In the genomic region with DNA sequence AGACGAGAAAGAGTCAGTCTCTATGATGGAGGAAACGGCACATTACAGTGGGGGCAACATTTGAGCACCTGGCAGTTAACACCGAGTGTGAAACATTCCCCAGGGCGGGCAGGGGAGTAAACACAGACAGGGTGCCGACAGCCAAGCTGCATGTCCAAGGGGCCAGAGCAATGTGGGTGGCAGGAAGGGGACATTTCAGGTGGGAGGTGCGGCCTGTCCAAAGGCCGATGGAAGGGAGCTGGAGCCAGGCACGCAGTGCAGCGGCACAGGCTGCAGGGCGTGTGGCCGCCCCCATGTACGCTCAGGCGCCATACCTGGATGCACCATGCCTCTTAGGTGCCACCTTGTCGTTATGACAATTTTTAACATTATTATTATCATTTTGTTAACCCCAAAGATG, we compare ENCODE assay signal across 24 cellular contexts. TPM values are rescaled to one million over a fixed set of nuclear protein-coding genes. Genes with fewer than 3 reads are reported as not detected.
"Had no signal": no experiment of that assay in that cellular context is flagged by ENCODE, and none has a peak within 500 bp of the region (broad histone marks: within the 10 kb centered on the region; RNA-seq: fewer than 3 reads in every experiment).

No MANE protein-coding gene starts in this region.

- H3K9me3 Mint-ChIP-seq: immature natural killer cell, mesothelial cell of epicardium had no signal

- H3K9me3 ChIP-seq: esophagus muscularis mucosa, gastroesophageal sphincter, heart left ventricle, left lung, lower lobe of right lung, mucosa of descending colon had no signal

- H3K36me3 Mint-ChIP-seq: immature natural killer cell, mesothelial cell of epicardium had no signal

- H3K36me3 ChIP-seq: esophagus muscularis mucosa, gastroesophageal sphincter, heart left ventricle, left lung, lower lobe of right lung had no signal

- H3K4me3 Mint-ChIP-seq: immature natural killer cell, mesothelial cell of epicardium had no signal

- H3K4me3 ChIP-seq: coronary artery, dorsolateral prefrontal cortex, esophagus muscularis mucosa, gastroesophageal sphincter, heart left ventricle, hepatocyte, left lung, lower lobe of right lung, mucosa of descending colon had no signal

- H2AFZ ChIP-seq: hepatocyte had no signal

- H3K4me2 ChIP-seq: hepatocyte had no signal

- H3K79me2 ChIP-seq: hepatocyte had no signal

- H3K27ac ChIP-seq: coronary artery, dorsolateral prefrontal cortex, esophagus muscularis mucosa, foreskin keratinocyte, gastroesophageal sphincter, heart left ventricle, hepatocyte, left lung, lower lobe of right lung had no signal

- H3K27ac Mint-ChIP-seq: immature natural killer cell, mesothelial cell of epicardium had no signal

- DNase-seq: dermis blood vessel endothelial cell; dorsolateral prefrontal cortex; effector CD4-positive, alpha-beta T cell; effector memory CD4-positive, alpha-beta T cell; foreskin keratinocyte; heart left ventricle; hypothalamus; immature natural killer cell; islet precursor cell; kidney; kidney glomerular epithelial cell; left colon; left lung; left ventricle myocardium superior; lower lobe of right lung; mesenchymal stem cell; mucosa of descending colon had no signal

- H3K27me3 ChIP-seq: dorsolateral prefrontal cortex, foreskin keratinocyte, hepatocyte had no signal

- ATAC-seq: foreskin keratinocyte, gastroesophageal sphincter, heart left ventricle, left colon, left lung, left ventricle myocardium superior, lower lobe of right lung, mucosa of descending colon had no signal

- H3K4me1 ChIP-seq: left lung, lower lobe of right lung had no signal

RNA-seq across cellular contexts. Expression of a gene that starts 43.9 kb away (rescaled TPM):
- total RNA-seq: endothelial cell of umbilical vein, left ventricle myocardium superior, lower leg skin had no signal
- polyA plus RNA-seq: endothelial cell of umbilical vein had no signal
